Comparison of ENCODE assay signal across 9 cellular contexts in genomic region chr2:235116885-235117492, GRCh38.
A peak's percentile ranks its signal among the peaks of the same experiment; 100 is the strongest.
DNase-seq lines count a peak whose midpoint lies in the region; TF ChIP-seq lines count a peak whose summit lies in the region.
"Had no signal": no experiment of that assay in that cellular context is flagged by ENCODE, and none has a peak within 500 bp of the region (broad histone marks: within the 10 kb centered on the region; RNA-seq: fewer than 3 reads in every experiment).

No MANE protein-coding gene starts in this region.

- H3K18ac ChIP-seq in H9 (ENCODE audit: insufficient read length, low read depth, low read length) (no peak overlapping the region), neuronal stem cell (ENCODE audit: low read length) (no peak overlapping the region)

- H3K23me2 ChIP-seq in H9 (ENCODE audit: insufficient read length, low read depth, low read length, poor library complexity, severe bottlenecking) = no peaks in the 10 kb centered on the region

- H3K4me3 Mint-ChIP-seq in H9 (no peak overlapping the region), endodermal cell (no peak overlapping the region)

- H2BK20ac ChIP-seq in H9 (ENCODE audit: low read depth, low read length, poor library complexity, severe bottlenecking) = no peak overlapping the region

- DNase-seq in AG09319 (ENCODE audit: extremely low read depth, low read depth) = no peak
- DNase-seq in H9 = no peak
- DNase-seq in NCI-H82 treated with DMSO at 0.1 percent for 48 hours (lab: John Stamatoyannopoulos, UW; ENCODE audit: unreplicated experiment) = peak; percentile 23
- no peak for DNase-seq in endodermal cell
- DNase-seq in neuronal stem cell (ENCODE audit: low spot score) = peak; percentile 27
- no peak for DNase-seq in head of caudate nucleus
- no peak for DNase-seq in D341Med (ENCODE audit: low spot score)
- DNase-seq in activated CD8-positive, alpha-beta memory T cell treated with anti-CD3 and anti-CD28 coated beads for 24 hours = no peak

- H3K14ac ChIP-seq in H9 (ENCODE audit: insufficient read depth, low read length) (no peak overlapping the region), neuronal stem cell (ENCODE audit: low read length) (no peak overlapping the region)

- no peak overlapping the region for H3T11ph ChIP-seq in H9 (ENCODE audit: low read length)

- no peak overlapping the region for H4K8ac ChIP-seq in H9 (replicated peaks; ENCODE audit: insufficient read length, low read depth, low read length)
- no peak overlapping the region for H4K8ac ChIP-seq in neuronal stem cell (ENCODE audit: low read depth, low read length)

- no peak overlapping the region for H4K5ac ChIP-seq in H9 (ENCODE audit: insufficient read length, low read depth, low read length)

- TF ChIP-seq CTCF in AG09319 (IDR thresholded peaks at IDR 0.05; ENCODE audit: low read depth, low read length) = peak; percentile 54
- TF ChIP-seq CTCF in H9 (conservative IDR thresholded peaks at IDR 0.05) = peak; percentile 83
- peak; percentile 85 for TF ChIP-seq CTCF in endodermal cell (conservative IDR thresholded peaks at IDR 0.05)

- H3K9me3 Mint-ChIP-seq in H9 (no peaks in the 10 kb centered on the region; a peak in 1 of 5 replicates), endodermal cell (no peaks in the 10 kb centered on the region)

- H3K9ac ChIP-seq in H9 (ENCODE audit: extremely low read depth, insufficient read length, low read length) (no peak overlapping the region), endodermal cell (ENCODE audit: extremely low read depth, low read length, poor library complexity, severe bottlenecking) (no peak overlapping the region), neuronal stem cell (ENCODE audit: low read depth, low read length, poor library complexity) (no peak overlapping the region)

- H4K20me1 ChIP-seq in H9 (ENCODE audit: control insufficient read depth, insufficient read depth, insufficient read length) = peaks cover 3% of the 10 kb centered on the region

- H3K27me3 Mint-ChIP-seq in H9 (ENCODE audit: low read depth) (peaks cover 55% of the 10 kb centered on the region), endodermal cell (ENCODE audit: insufficient read depth) (peaks cover 19% of the 10 kb centered on the region)

- no peak overlapping the region for H2BK120ac ChIP-seq in H9 (ENCODE audit: low read depth, low read length, poor library complexity, severe bottlenecking)
- no peak overlapping the region for H2BK120ac ChIP-seq in neuronal stem cell (ENCODE audit: low read depth, low read length)

- no peak overlapping the region for H3K23ac ChIP-seq in H9 (ENCODE audit: insufficient read length, low read depth, low read length)
- H3K23ac ChIP-seq in neuronal stem cell (ENCODE audit: low read depth, low read length, poor library complexity) = no peak overlapping the region

- H2BK5ac ChIP-seq in H9 (ENCODE audit: insufficient read length, low read length) = no peak overlapping the region
- no peak overlapping the region for H2BK5ac ChIP-seq in neuronal stem cell (ENCODE audit: low read length)

- no peak overlapping the region for H2AFZ ChIP-seq in H9 (ENCODE audit: low read length)
- peak overlapping the region; percentile 62 for H2AFZ ChIP-seq in neuronal stem cell (ENCODE audit: low read length)

- H3K27me3 ChIP-seq in H9 (ENCODE audit: insufficient read depth, low read length) (no peaks in the 10 kb centered on the region; the same call in 1 of the 2 replicates), endodermal cell (ENCODE audit: control insufficient read depth, insufficient read depth, low read length, poor library complexity, severe bottlenecking) (peaks cover 6% of the 10 kb centered on the region), neuronal stem cell (ENCODE audit: control insufficient read depth in 3 of 3, insufficient read depth in 3 of 3, low read depth in 1 of 3, low read length in 3 of 3) (no peaks in the 10 kb centered on the region)

- H3K4me1 Mint-ChIP-seq in H9 (peaks cover 7 to 14% of the 10 kb centered on the region in 2 experiments; a peak in 3 of 4 replicates), endodermal cell (peaks cover 3% of the 10 kb centered on the region)

- WGBS in H9 (ENCODE audit: extremely low coverage, insufficient read length, low lambda C conversion rate) = no CpG with 5 or more reads among the region's 3 CpGs
- WGBS in endodermal cell (ENCODE audit: insufficient coverage in 1 of 2, insufficient read length in 1 of 2), 2 experiments = 57% methylated on average over 3 of the region's 3 CpGs; no CpG with 5 or more reads in 1 of the 2 experiments
- no CpG with 5 or more reads among the region's 3 CpGs for WGBS in neuronal stem cell (ENCODE audit: extremely low coverage in 2 of 2, insufficient read length in 2 of 2, insufficient replicate concordance in 1 of 2), 2 donors

- H3K27ac Mint-ChIP-seq in H9 (no peak overlapping the region), endodermal cell (no peak overlapping the region)

- no peak overlapping the region for H3K27ac ChIP-seq in H9 (ENCODE audit: insufficient read length, low read depth, low read length)
- H3K27ac ChIP-seq in endodermal cell (ENCODE audit: low read depth, low read length) = no peak overlapping the region
- H3K27ac ChIP-seq in neuronal stem cell (replicated peaks; ENCODE audit: low read length) = no peak overlapping the region

- H3K56ac ChIP-seq in H9 (ENCODE audit: insufficient read length, low read depth, low read length) = no peak overlapping the region

- no peak overlapping the region for H3K4me3 ChIP-seq in endodermal cell (ENCODE audit: low read length)
- H3K4me3 ChIP-seq in neuronal stem cell (ENCODE audit: low read length in 2 of 2) = no peak overlapping the region
- H3K4me3 ChIP-seq: HAP-1 had no signal

- H4K91ac ChIP-seq in H9 (ENCODE audit: insufficient read length, low read depth, low read length) (no peak overlapping the region), neuronal stem cell (ENCODE audit: low read depth, low read length, poor library complexity) (no peak overlapping the region)

- H3K4ac ChIP-seq in H9 (ENCODE audit: low read depth, low read length) (no peak overlapping the region), neuronal stem cell (ENCODE audit: low read length) (no peak overlapping the region)

- H3K79me1 ChIP-seq in H9 (ENCODE audit: insufficient read depth, low read depth, low read length, poor library complexity, severe bottlenecking) (no peaks in the 10 kb centered on the region), neuronal stem cell (ENCODE audit: low read depth, low read length) (no peaks in the 10 kb centered on the region)

- no peak overlapping the region for H2AK5ac ChIP-seq in H9 (ENCODE audit: insufficient read length, low read length)
- no peak overlapping the region for H2AK5ac ChIP-seq in neuronal stem cell (ENCODE audit: low read depth, low read length)

- no peaks in the 10 kb centered on the region for H3K79me2 ChIP-seq in H9 (ENCODE audit: insufficient read depth, low read length)

- H2BK12ac ChIP-seq in H9 (ENCODE audit: insufficient read length, low read depth, low read length) = no peak overlapping the region
- H2BK12ac ChIP-seq in neuronal stem cell (ENCODE audit: low read length) = no peak overlapping the region

- intact Hi-C loops in head of caudate nucleus (cut with DNase I) = loop anchor here (2.0 kb wide), 1 partner anchor 566 kb away; no protein-coding TSS in a partner anchor

- H3K36me3 Mint-ChIP-seq in H9 (ENCODE audit: insufficient read depth in 1 of 3, low read depth in 3 of 3) (no peaks in the 10 kb centered on the region), endodermal cell (ENCODE audit: low read depth) (no peaks in the 10 kb centered on the region)

- no peak overlapping the region for H3K4me2 ChIP-seq in H9 (ENCODE audit: insufficient read depth, insufficient read length, low read length)
- H3K4me2 ChIP-seq in neuronal stem cell (ENCODE audit: insufficient read depth, low read length, poor library complexity, severe bottlenecking) = no peak overlapping the region

- H3K4me1 ChIP-seq in H9 (ENCODE audit: insufficient read depth, low read length) = no peaks in the 10 kb centered on the region
- no peaks in the 10 kb centered on the region for H3K4me1 ChIP-seq in endodermal cell (ENCODE audit: control insufficient read depth, insufficient read depth, low read length)
- peaks cover 4 to 10% of the 10 kb centered on the region in 2 donors for H3K4me1 ChIP-seq in neuronal stem cell (ENCODE audit: control insufficient read depth in 2 of 2, insufficient read depth in 1 of 2, low read depth in 1 of 2, low read length in 2 of 2)
- H3K4me1 ChIP-seq: HAP-1 had no signal

- H2BK15ac ChIP-seq in H9 (ENCODE audit: low read depth, low read length) (no peak overlapping the region), neuronal stem cell (ENCODE audit: low read length) (no peak overlapping the region)

- H3K9me3 ChIP-seq in H9 (ENCODE audit: control insufficient read depth, low read depth, low read length) (no peaks in the 10 kb centered on the region), endodermal cell (ENCODE audit: control insufficient read depth, low read length) (no peaks in the 10 kb centered on the region), neuronal stem cell (replicated peaks in 1 of 2; ENCODE audit: control insufficient read depth in 2 of 2, insufficient read depth in 1 of 2, low read depth in 1 of 2, low read length in 2 of 2) (peaks cover 0 to 5% of the 10 kb centered on the region in 2 donors)
- H3K9me3 ChIP-seq: HAP-1 had no signal

- no peaks in the 10 kb centered on the region for H3K36me3 ChIP-seq in endodermal cell (ENCODE audit: control insufficient read depth, insufficient read depth, low read length)
- no peaks in the 10 kb centered on the region for H3K36me3 ChIP-seq in neuronal stem cell (replicated peaks in 1 of 2; ENCODE audit: control insufficient read depth in 2 of 2, insufficient read depth in 2 of 2, low read length in 2 of 2)
- H3K36me3 ChIP-seq: HAP-1 had no signal

Comparison
In these comparisons a context has a peak if more than half of its experiments do, and no peak if none do; other contexts are left out.
1. DNase-seq: peak in NCI-H82 treated with DMSO at 0.1 percent for 48 hours (single experiment) and neuronal stem cell (single experiment); none in AG09319 (single experiment), H9 (single experiment), endodermal cell (single experiment), head of caudate nucleus (0 of 42), D341Med (single experiment) and activated CD8-positive, alpha-beta memory T cell treated with anti-CD3 and anti-CD28 coated beads for 24 hours (single experiment).
2. Peak in every context shown above with its lines, with median percentiles within 50 percentile points of each other: CTCF ChIP-seq.